In genomic region chr13:48446454-48446853, GRCh38 we compare ENCODE assay signal across 14 cellular contexts. TPM values are rescaled to one million over a fixed set of nuclear protein-coding genes. Genes with fewer than 3 reads are reported as not detected.
DNase-seq lines count a peak whose midpoint lies in the region; FAIRE-seq and TF ChIP-seq lines count a peak whose summit lies in the region.
"Had no signal": no experiment of that assay in that cellular context is flagged by ENCODE, and none has a peak within 500 bp of the region (broad histone marks: within the 10 kb centered on the region; RNA-seq: fewer than 3 reads in every experiment).

No MANE protein-coding gene starts in this region.

- TF ChIP-seq CTCF in astrocyte (IDR thresholded peaks at IDR 0.05; ENCODE audit: insufficient read depth, low read depth, low read length) = no peak
- TF ChIP-seq CTCF in type B pancreatic cell (conservative IDR thresholded peaks at IDR 0.05) = no peak

- H3K36me3 Mint-ChIP-seq in astrocyte (ENCODE audit: low read depth, unreplicated experiment) (peaks cover 5% of the 10 kb centered on the region), type B pancreatic cell (peaks cover 9% of the 10 kb centered on the region)
- H3K36me3 Mint-ChIP-seq in activated naive CD4-positive, alpha-beta T cell treated with anti-CD3 and anti-CD28 coated beads, Interleukin-2, amount 10 ng/mL, durations not matched to agents 7 days and 5 days = peaks cover 42% of the 10 kb centered on the region

- no peaks in the 10 kb centered on the region for H4K20me1 ChIP-seq in astrocyte (ENCODE audit: insufficient read depth, low read length)

- no peaks in the 10 kb centered on the region for H3K27me3 ChIP-seq in astrocyte (ENCODE audit: insufficient read depth, low read length)

- no peaks in the 10 kb centered on the region for H3K4me1 Mint-ChIP-seq in astrocyte (ENCODE audit: low read depth, unreplicated experiment)
- peaks cover 39% of the 10 kb centered on the region for H3K4me1 Mint-ChIP-seq in activated naive CD4-positive, alpha-beta T cell treated with anti-CD3 and anti-CD28 coated beads, Interleukin-2, amount 10 ng/mL, durations not matched to agents 7 days and 5 days
- H3K4me1 Mint-ChIP-seq in type B pancreatic cell (ENCODE audit: unreplicated experiment) = no peaks in the 10 kb centered on the region

- H3K4me3 ChIP-seq in astrocyte (ENCODE audit: insufficient read depth, low read depth, low read length) = no peak overlapping the region

- H3K9me3 Mint-ChIP-seq in astrocyte (ENCODE audit: unreplicated experiment) (peaks cover 9% of the 10 kb centered on the region), type B pancreatic cell (no peaks in the 10 kb centered on the region)
- peaks cover 12% of the 10 kb centered on the region for H3K9me3 Mint-ChIP-seq in activated naive CD4-positive, alpha-beta T cell treated with anti-CD3 and anti-CD28 coated beads, Interleukin-2, amount 10 ng/mL, durations not matched to agents 7 days and 5 days

- H2AFZ ChIP-seq in astrocyte (ENCODE audit: low read depth, low read length) = no peak overlapping the region

- H3K79me2 ChIP-seq in astrocyte (ENCODE audit: insufficient read depth, low read length) = no peaks in the 10 kb centered on the region

- peak; percentile 95 for FAIRE-seq in astrocyte (lab: Jason Lieb, UNC)
- FAIRE-seq: HTR-8/SVneo had no signal

- peak; percentile 41 for DNase-seq in AG08396 (ENCODE audit: low spot score)
- peak; percentile 19 for DNase-seq in HS-5 (ENCODE audit: low read depth)
- DNase-seq in astrocyte (ENCODE audit: low read depth) = peak; percentile 78
- DNase-seq in iris pigment epithelial cell (ENCODE audit: low read depth) = peak; percentile 81
- DNase-seq in kidney glomerular epithelial cell (lab: John Stamatoyannopoulos, UW) = no peak
- no peak for DNase-seq in activated naive CD4-positive, alpha-beta T cell treated with anti-CD3 and anti-CD28 coated beads, Interleukin-2, amount 10 ng/mL, durations not matched to agents 7 days and 5 days
- no peak for DNase-seq in glomerular visceral epithelial cell (ENCODE audit: extremely low spot score)
- no peak for DNase-seq in type B pancreatic cell (ENCODE audit: extremely low spot score, unreplicated experiment)
- DNase-seq: activated CD4-positive, alpha-beta T cell treated with anti-CD3 and anti-CD28 coated beads for 48 hours; NCI-H2171; RPMI8226 had no signal

- peaks cover 2% of the 10 kb centered on the region for H3K9me3 ChIP-seq in astrocyte (ENCODE audit: insufficient read depth, low read depth, low read length)

- H3K9ac ChIP-seq in astrocyte (ENCODE audit: low read length) = no peak overlapping the region

- H3K27ac Mint-ChIP-seq in astrocyte (ENCODE audit: unreplicated experiment) (no peak overlapping the region), type B pancreatic cell (no peak overlapping the region)
- no peak overlapping the region for H3K27ac Mint-ChIP-seq in activated naive CD4-positive, alpha-beta T cell treated with anti-CD3 and anti-CD28 coated beads, Interleukin-2, amount 10 ng/mL, durations not matched to agents 7 days and 5 days
- H3K27ac Mint-ChIP-seq: activated naive CD4-positive, alpha-beta T cell treated with anti-CD3 and anti-CD28 coated beads, Interleukin-2, amount 50 U/mL, for 72 hours; progenitor cell of endocrine pancreas had no signal

- peaks cover 12% of the 10 kb centered on the region for H3K4me1 ChIP-seq in astrocyte (ENCODE audit: insufficient read depth, low read length)

- H3K4me2 ChIP-seq in astrocyte (ENCODE audit: low read length) = peak overlapping the region; percentile 68

- no peak overlapping the region for H3K4me3 Mint-ChIP-seq in astrocyte (ENCODE audit: unreplicated experiment)
- no peak overlapping the region for H3K4me3 Mint-ChIP-seq in activated naive CD4-positive, alpha-beta T cell treated with anti-CD3 and anti-CD28 coated beads, Interleukin-2, amount 10 ng/mL, durations not matched to agents 7 days and 5 days
- H3K4me3 Mint-ChIP-seq in type B pancreatic cell = no peak overlapping the region

- H3K27ac ChIP-seq in astrocyte (ENCODE audit: low read depth, low read length) = peak overlapping the region; percentile 12

- no peaks in the 10 kb centered on the region for H3K36me3 ChIP-seq in astrocyte (ENCODE audit: insufficient read depth, low read length)

- H3K27me3 Mint-ChIP-seq in astrocyte (ENCODE audit: low read depth, unreplicated experiment) (no peaks in the 10 kb centered on the region), type B pancreatic cell (no peaks in the 10 kb centered on the region)
- no peaks in the 10 kb centered on the region for H3K27me3 Mint-ChIP-seq in activated naive CD4-positive, alpha-beta T cell treated with anti-CD3 and anti-CD28 coated beads, Interleukin-2, amount 10 ng/mL, durations not matched to agents 7 days and 5 days
- H3K27me3 Mint-ChIP-seq: progenitor cell of endocrine pancreas had no signal

- CTCF ChIA-PET in activated naive CD4-positive, alpha-beta T cell treated with anti-CD3 and anti-CD28 coated beads, Interleukin-2, amount 10 ng/mL, durations not matched to agents 7 days and 5 days (lab: Charles Lee) = no interaction called here

RNA-seq across cellular contexts. Expression of gene LPAR6, which starts 33.5 kb away (rescaled TPM):
- total RNA-seq in astrocyte = 3.7 and 4.1 TPM in 2 replicates
- total RNA-seq in type B pancreatic cell (ENCODE audit: low replicate concordance) = 2.4 and 10.1 TPM in 2 replicates

Comparison
In these comparisons a context has a peak if more than half of its experiments do, and no peak if none do; other contexts are left out.
1. DNase-seq: peak in AG08396 (single experiment), HS-5 (single experiment), astrocyte (single experiment) and iris pigment epithelial cell (single experiment); none in kidney glomerular epithelial cell (single experiment), activated naive CD4-positive, alpha-beta T cell treated with anti-CD3 and anti-CD28 coated beads, Interleukin-2, amount 10 ng/mL, durations not matched to agents 7 days and 5 days (single experiment), glomerular visceral epithelial cell (single experiment) and type B pancreatic cell (single experiment).